In the genomic region with DNA sequence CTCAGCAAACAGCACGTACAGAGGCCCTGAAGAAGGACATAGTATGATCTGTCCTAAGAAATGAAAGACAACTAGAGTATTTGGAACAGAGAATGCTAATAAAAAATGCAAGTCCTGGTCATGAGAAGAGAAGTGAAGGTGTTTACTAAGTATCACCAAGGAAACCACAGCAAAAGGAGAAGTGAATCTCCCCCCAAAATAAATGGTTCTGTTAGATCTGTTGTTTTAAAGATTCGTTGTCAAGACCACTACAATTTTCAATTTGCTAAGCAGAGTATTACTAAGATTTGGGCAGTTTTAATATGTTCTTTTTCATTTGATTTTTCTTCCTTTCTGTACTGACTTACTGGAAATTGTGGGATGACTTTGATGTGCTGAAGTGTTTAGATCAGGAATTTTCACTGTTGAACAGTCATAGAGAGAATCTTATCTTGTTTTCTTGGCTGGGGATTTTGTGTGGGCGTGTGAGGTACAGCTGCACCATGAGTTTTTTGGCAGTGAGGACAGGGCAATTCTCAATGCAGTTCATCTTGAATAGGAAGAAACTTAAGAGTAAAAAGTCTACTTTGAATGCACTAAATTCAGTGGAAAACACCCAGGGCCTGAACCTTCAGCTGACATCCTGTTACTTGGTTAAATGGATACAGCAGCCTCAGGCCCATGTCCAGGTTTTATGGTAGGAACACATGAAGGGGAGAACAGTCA, we compare ENCODE assay signal across 8 cellular contexts.
A peak's percentile ranks its signal among the peaks of the same experiment; 100 is the strongest.
DNase-seq lines count a peak whose midpoint lies in the region; ATAC-seq, FAIRE-seq and TF ChIP-seq lines count a peak whose summit lies in the region.

No MANE protein-coding gene starts in this region.

- H3K36me3 Mint-ChIP-seq in Caco-2 (ENCODE audit: insufficient read depth, unreplicated experiment): no peaks in the 10 kb centered on the region

- no peak overlapping the region for H3K27ac Mint-ChIP-seq in Caco-2 (ENCODE audit: unreplicated experiment)

- H3K4me3 Mint-ChIP-seq in Caco-2 (ENCODE audit: unreplicated experiment): no peak overlapping the region

- no peak overlapping the region for H3K27ac ChIP-seq in RWPE1

- BruUV-seq in Caco-2 (replicated peaks; lab: Mats Ljungman, UMichigan): no TSS peak

- intact Hi-C loops in Caco-2 (cut with micrococcal nuclease; ENCODE audit: unreplicated experiment): no loop called here

- no peaks in the 10 kb centered on the region for H3K27me3 Mint-ChIP-seq in Caco-2 (ENCODE audit: insufficient read depth, unreplicated experiment)

- no peaks in the 10 kb centered on the region for H3K27me3 ChIP-seq in skeletal muscle satellite cell (ENCODE audit: control insufficient read depth, insufficient read depth, low read length)
- H3K27me3 ChIP-seq in Caco-2 (replicated peaks; ENCODE audit: control insufficient read depth, insufficient read depth, low read length): no peaks in the 10 kb centered on the region

- peak overlapping the region; percentile 35 for H3K4me2 ChIP-seq in skeletal muscle satellite cell (ENCODE audit: low read length)

- peak; percentile 21 for DNase-seq in activated T-cell treated with anti-CD3 and anti-CD28 coated beads for 24 hours (ENCODE audit: low read depth)
- no peak for DNase-seq in activated T-cell treated with anti-CD3 and anti-CD28 coated beads for 4 hours
- DNase-seq in NOMO-1 (lab: John Stamatoyannopoulos, UW; ENCODE audit: unreplicated experiment in 2 of 2): peak; percentile 75 to 94
- DNase-seq in RWPE1 (ENCODE audit: low spot score): no peak
- no peak for DNase-seq in Caco-2

- peak; percentile 87 for FAIRE-seq in endometrium (lab: Jason Lieb, UNC)

- peaks cover 4% of the 10 kb centered on the region for H3K36me3 ChIP-seq in skeletal muscle satellite cell (ENCODE audit: insufficient read depth, low read length)
- H3K36me3 ChIP-seq in Caco-2 (ENCODE audit: control insufficient read depth, insufficient read depth, low read length): no peaks in the 10 kb centered on the region

- H3K4me3 ChIP-seq in skeletal muscle satellite cell (ENCODE audit: low read length) (no peak overlapping the region), Caco-2 (ENCODE audit: low read depth, low read length) (no peak overlapping the region)

- ATAC-seq in HG02588 (IDR thresholded peaks at IDR 0.05; ENCODE audit: unreplicated experiment): peak; percentile 96

- no peak overlapping the region for H3K9ac ChIP-seq in skeletal muscle satellite cell (ENCODE audit: low read depth, low read length)

- no peaks in the 10 kb centered on the region for H3K9me3 ChIP-seq in skeletal muscle satellite cell (replicated peaks; ENCODE audit: low read length)
- H3K9me3 ChIP-seq in Caco-2: no peaks in the 10 kb centered on the region

- H3K4me1 ChIP-seq in skeletal muscle satellite cell (ENCODE audit: control insufficient read depth, insufficient read depth, low read length): peaks cover 14% of the 10 kb centered on the region
- H3K4me1 ChIP-seq in Caco-2: no peaks in the 10 kb centered on the region

- H3K4me1 Mint-ChIP-seq in Caco-2 (ENCODE audit: low read depth, unreplicated experiment): peaks cover 6% of the 10 kb centered on the region

- TF ChIP-seq CTCF in RWPE1 (conservative IDR thresholded peaks at IDR 0.05; ENCODE audit: low read depth) (no peak), Caco-2 (IDR thresholded peaks at IDR 0.05; ENCODE audit: insufficient read depth in 1 of 2, low read depth in 1 of 2, low read length in 1 of 2, severe bottlenecking in 1 of 2, unreplicated experiment in 1 of 2) (no peak)

- H3K9me3 Mint-ChIP-seq in Caco-2 (ENCODE audit: unreplicated experiment): no peaks in the 10 kb centered on the region

- CTCF ChIA-PET in RWPE1 (lab: Yijun Ruan, JAX) (interaction anchor here (1.0 kb wide), 1 partner anchor 8 kb away, joined by 3 read pairs; no protein-coding TSS in a partner anchor), Caco-2 (lab: Charles Lee) (no interaction called here)

- POLR2A ChIA-PET in RWPE1 (lab: Yijun Ruan, JAX; ENCODE audit: low non-redundant PET): no interaction called here
- POLR2A ChIA-PET in Caco-2 (lab: Charles Lee): no interaction called here

Comparison
In these comparisons a context has a peak if more than half of its experiments do, and no peak if none do; other contexts are left out.
1. DNase-seq: peak in activated T-cell treated with anti-CD3 and anti-CD28 coated beads for 24 hours (single experiment) and NOMO-1 (2 of 2); none in activated T-cell treated with anti-CD3 and anti-CD28 coated beads for 4 hours (single experiment), RWPE1 (single experiment) and Caco-2 (0 of 2).